Comparison of ENCODE assay signal across 13 cellular contexts in genomic region chr4:151673913-151674520, GRCh38.
DNase-seq lines count a peak whose midpoint lies in the region; ATAC-seq and TF ChIP-seq lines count a peak whose summit lies in the region.
"Had no signal": no experiment of that assay in that cellular context is flagged by ENCODE, and none has a peak within 500 bp of the region (broad histone marks: within the 10 kb centered on the region; RNA-seq: fewer than 3 reads in every experiment).

No MANE protein-coding gene starts in this region.

- POLR2A ChIA-PET in PC-9 (lab: Charles Lee; ENCODE audit: unreplicated experiment), result no interaction called here

- intact Hi-C loops in heart right ventricle (cut with DNase I) (no loop called here), ovary (cut with DNase I) (no loop called here), PC-9 (cut with micrococcal nuclease; ENCODE audit: unreplicated experiment) (no loop called here)

- H3K9me3 ChIP-seq in heart right ventricle (no peaks in the 10 kb centered on the region), ovary (no peaks in the 10 kb centered on the region), PC-9 (ENCODE audit: insufficient read depth, low read depth) (no peaks in the 10 kb centered on the region)

- no peaks in the 10 kb centered on the region for H3F3A ChIP-seq in PC-9 (ENCODE audit: insufficient read depth, low read depth)

- H3K4me1 ChIP-seq in heart right ventricle (peaks cover 9 to 55% (median 21%) of the 10 kb centered on the region in 9 donors), ovary (ENCODE audit: insufficient read depth) (peaks cover 5% of the 10 kb centered on the region), PC-9 (replicated peaks; ENCODE audit: insufficient read depth) (no peaks in the 10 kb centered on the region)

- no peaks in the 10 kb centered on the region for H3K9me2 ChIP-seq in PC-9 (ENCODE audit: insufficient read depth)

- no peak overlapping the region for H2AFZ ChIP-seq in PC-9

- in situ Hi-C loops in GM13976 (cut with MboI; ENCODE audit: low sequenced_read_pairs, unreplicated experiment), result no loop called here

- WGBS in heart right ventricle, 2 donors, result 40 to 41% methylated on average over 12 of the region's 12 CpGs
- WGBS in ovary, 3 donors, result 27 to 36% (median 33%) methylated on average over 12 of the region's 12 CpGs

- no peak overlapping the region for H3K4me2 ChIP-seq in PC-9

- CTCF ChIA-PET in PC-9 (lab: Charles Lee), result no interaction called here

- H3K4me3 ChIP-seq in heart right ventricle (peak overlapping the region in 7 of 10 donors; percentile 8 to 49 (median 41)), ovary (peak overlapping the region; percentile 27), PC-9 (no peak overlapping the region)

- TF ChIP-seq POLR2A in ovary (IDR thresholded peaks at IDR 0.05), result no peak

- peaks cover 0 to 14% (median 0%) of the 10 kb centered on the region in 9 donors for H3K36me3 ChIP-seq in heart right ventricle
- H3K36me3 ChIP-seq in ovary, result no peaks in the 10 kb centered on the region
- no peaks in the 10 kb centered on the region for H3K36me3 ChIP-seq in PC-9 (ENCODE audit: low read depth)

- no peaks in the 10 kb centered on the region for H3K79me2 ChIP-seq in PC-9 (ENCODE audit: low read depth)

- peak in 59 of 76 experiments; percentile 0 to 71 (median 37) for DNase-seq in HUDEP-2 (lab: John Stamatoyannopoulos, UW; ENCODE audit: unreplicated experiment in 76 of 76)
- no peak for DNase-seq in heart right ventricle
- peak in 3 of 5 donors; percentile 21 to 35 (median 33) for DNase-seq in ovary
- DNase-seq in PC-9, result no peak
- DNase-seq in GM13976 (ENCODE audit: low spot score), result no peak
- no peak for DNase-seq in hepatic stellate cell (ENCODE audit: low spot score)
- DNase-seq: GOT3; naive thymus-derived CD4-positive, alpha-beta T cell; NCI-H1436; NCI-H345; T-helper 1 cell had no signal

- TF ChIP-seq CTCF in heart right ventricle (IDR thresholded peaks at IDR 0.05) (no peak), ovary (IDR thresholded peaks at IDR 0.05) (no peak), PC-9 (conservative IDR thresholded peaks at IDR 0.05) (no peak), GM13976 (IDR thresholded peaks at IDR 0.05; ENCODE audit: borderline replicate concordance, control extremely low read depth, extremely low read depth, insufficient read depth, missing control alignments) (no peak)

- H3K27ac ChIP-seq in angular gyrus (ENCODE audit: low read depth, low read length) (peak overlapping the region; percentile 33), heart right ventricle (peak overlapping the region in 6 of 10 donors; percentile 44 to 81 (median 61)), ovary (peak overlapping the region in 1 of 2 donors; percentile 65), PC-9 (no peak overlapping the region)

- no peaks in the 10 kb centered on the region for H4K20me1 ChIP-seq in PC-9 (ENCODE audit: insufficient read depth)

- peak in 6 of 8 donors; percentile 27 to 52 (median 40) for ATAC-seq in heart right ventricle
- ATAC-seq in HG03442 (IDR thresholded peaks at IDR 0.05; ENCODE audit: unreplicated experiment), result no peak
- ATAC-seq: naive thymus-derived CD4-positive, alpha-beta T cell had no signal

- TF ChIP-seq EP300 in ovary (IDR thresholded peaks at IDR 0.05), result no peak

- BruUV-seq in PC-9 (replicated peaks; lab: Mats Ljungman, UMichigan), result no TSS peak

- H3K27me3 ChIP-seq in heart right ventricle, result no peaks in the 10 kb centered on the region
- no peaks in the 10 kb centered on the region for H3K27me3 ChIP-seq in ovary
- no peaks in the 10 kb centered on the region for H3K27me3 ChIP-seq in PC-9 (ENCODE audit: insufficient read depth, low read depth)

Comparison
In these comparisons a context has a peak if more than half of its experiments do, and no peak if none do; other contexts are left out.
1. DNase-seq: peak in HUDEP-2 (59 of 76) and ovary (3 of 5); none in heart right ventricle (0 of 2), PC-9 (0 of 2), GM13976 (single experiment) and hepatic stellate cell (single experiment).